ENCODE assay signal across 14 cellular contexts in genomic region chr2:35978218-35978617, GRCh38.
DNase-seq lines count a peak whose midpoint lies in the region; ATAC-seq lines count a peak whose summit lies in the region.
"Had no signal": no experiment of that assay in that cellular context is flagged by ENCODE, and none has a peak within 500 bp of the region (broad histone marks: within the 10 kb centered on the region; RNA-seq: fewer than 3 reads in every experiment).

No MANE protein-coding gene starts in this region.

- peaks cover 3% of the 10 kb centered on the region for H3K4me1 Mint-ChIP-seq in activated naive CD8-positive, alpha-beta T cell treated with anti-CD3 and anti-CD28 coated beads, Interleukin-2, amount 10 ng/mL, durations not matched to agents 7 days and 5 days
- H3K4me1 Mint-ChIP-seq in activated naive CD8-positive, alpha-beta T cell treated with anti-CD3 and anti-CD28 coated beads, Interleukin-2, amount 50 U/mL, for 24 hours = peaks cover 8% of the 10 kb centered on the region
- no peaks in the 10 kb centered on the region for H3K4me1 Mint-ChIP-seq in stimulated activated effector memory CD8-positive, alpha-beta T cell treated with anti-CD3 and anti-CD28 coated beads, Interleukin-12 subunit alpha, Interleukin-12 subunit beta, amount 100 ng/mL, for 72 hours
- H3K4me1 Mint-ChIP-seq: stimulated activated memory B cell treated with anti-CD40 and anti-IgM and Interleukin-4, amounts not matched to agents 10 μg/mL and 1 μg/mL and 100 μg/mL, for 72 hours had no signal

- H3K36me3 Mint-ChIP-seq in activated naive CD8-positive, alpha-beta T cell treated with anti-CD3 and anti-CD28 coated beads, Interleukin-2, amount 10 ng/mL, durations not matched to agents 7 days and 5 days = peaks cover 2% of the 10 kb centered on the region
- no peaks in the 10 kb centered on the region for H3K36me3 Mint-ChIP-seq in activated naive CD8-positive, alpha-beta T cell treated with anti-CD3 and anti-CD28 coated beads, Interleukin-2, amount 50 U/mL, for 24 hours (ENCODE audit: low read depth)
- H3K36me3 Mint-ChIP-seq in stimulated activated effector memory CD8-positive, alpha-beta T cell treated with anti-CD3 and anti-CD28 coated beads, Interleukin-12 subunit alpha, Interleukin-12 subunit beta, amount 100 ng/mL, for 72 hours = no peaks in the 10 kb centered on the region
- H3K36me3 Mint-ChIP-seq: stimulated activated memory B cell treated with anti-CD40 and anti-IgM and Interleukin-4, amounts not matched to agents 10 μg/mL and 1 μg/mL and 100 μg/mL, for 72 hours had no signal

- POLR2A ChIA-PET in activated naive CD8-positive, alpha-beta T cell treated with anti-CD3 and anti-CD28 coated beads, Interleukin-2, amount 10 ng/mL, durations not matched to agents 7 days and 5 days (lab: Charles Lee) = no interaction called here

- no peak for DNase-seq in activated naive CD8-positive, alpha-beta T cell treated with anti-CD3 and anti-CD28 coated beads, Interleukin-2, amount 10 ng/mL, durations not matched to agents 7 days and 5 days
- no peak for DNase-seq in activated naive CD8-positive, alpha-beta T cell treated with anti-CD3 and anti-CD28 coated beads, Interleukin-2, amount 50 U/mL, for 24 hours
- DNase-seq in stimulated activated naive CD4-positive, alpha-beta T cell (lab: John Stamatoyannopoulos, UW) = no peak
- DNase-seq in DMS53 treated with DMSO at 0.1 percent for 48 hours (lab: John Stamatoyannopoulos, UW; ENCODE audit: unreplicated experiment) (no peak), pons (ENCODE audit: low spot score) (no peak)
- DNase-seq in stimulated activated effector memory CD8-positive, alpha-beta T cell treated with anti-CD3 and anti-CD28 coated beads, Interleukin-12 subunit alpha, Interleukin-12 subunit beta, amount 100 ng/mL, for 72 hours (ENCODE audit: low spot score in 2 of 2) = no peak
- DNase-seq: midbrain, NCI-H69 had no signal

- ATAC-seq in activated naive CD8-positive, alpha-beta T cell treated with anti-CD3 and anti-CD28 coated beads, Interleukin-2, amount 10 ng/mL, durations not matched to agents 7 days and 5 days (ENCODE audit: low read depth) = peak; percentile 78
- ATAC-seq in activated naive CD8-positive, alpha-beta T cell treated with anti-CD3 and anti-CD28 coated beads, Interleukin-2, amount 50 U/mL, for 24 hours = no peak
- ATAC-seq in GM21825 (IDR thresholded peaks at IDR 0.05; ENCODE audit: unreplicated experiment) (peak; percentile 98), HG03354 (IDR thresholded peaks at IDR 0.05; ENCODE audit: poor library complexity, severe bottlenecking, unreplicated experiment) (peak; percentile 98)
- ATAC-seq in stimulated activated effector memory CD8-positive, alpha-beta T cell treated with anti-CD3 and anti-CD28 coated beads, Interleukin-12 subunit alpha, Interleukin-12 subunit beta, amount 100 ng/mL, for 72 hours = no peak
- ATAC-seq: gastroesophageal sphincter; K562; stimulated activated memory B cell treated with anti-CD40 and anti-IgM and Interleukin-4, amounts not matched to agents 10 μg/mL and 1 μg/mL and 100 μg/mL, for 72 hours had no signal

- H3K9me3 Mint-ChIP-seq in activated naive CD8-positive, alpha-beta T cell treated with anti-CD3 and anti-CD28 coated beads, Interleukin-2, amount 10 ng/mL, durations not matched to agents 7 days and 5 days = no peaks in the 10 kb centered on the region
- H3K9me3 Mint-ChIP-seq in activated naive CD8-positive, alpha-beta T cell treated with anti-CD3 and anti-CD28 coated beads, Interleukin-2, amount 50 U/mL, for 24 hours = no peaks in the 10 kb centered on the region
- no peaks in the 10 kb centered on the region for H3K9me3 Mint-ChIP-seq in stimulated activated effector memory CD8-positive, alpha-beta T cell treated with anti-CD3 and anti-CD28 coated beads, Interleukin-12 subunit alpha, Interleukin-12 subunit beta, amount 100 ng/mL, for 72 hours
- H3K9me3 Mint-ChIP-seq: stimulated activated memory B cell treated with anti-CD40 and anti-IgM and Interleukin-4, amounts not matched to agents 10 μg/mL and 1 μg/mL and 100 μg/mL, for 72 hours; T-helper 1 cell treated with Interleukin-12 subunit alpha and Interleukin-12 subunit beta and Interleukin-4 antibody, amounts not matched to agents 30 μg/mL and 1 μg/mL, for 36 hours had no signal

- no peak overlapping the region for H3K27ac Mint-ChIP-seq in activated naive CD8-positive, alpha-beta T cell treated with anti-CD3 and anti-CD28 coated beads, Interleukin-2, amount 10 ng/mL, durations not matched to agents 7 days and 5 days
- no peak overlapping the region for H3K27ac Mint-ChIP-seq in activated naive CD8-positive, alpha-beta T cell treated with anti-CD3 and anti-CD28 coated beads, Interleukin-2, amount 50 U/mL, for 24 hours
- no peak overlapping the region for H3K27ac Mint-ChIP-seq in stimulated activated effector memory CD8-positive, alpha-beta T cell treated with anti-CD3 and anti-CD28 coated beads, Interleukin-12 subunit alpha, Interleukin-12 subunit beta, amount 100 ng/mL, for 72 hours
- H3K27ac Mint-ChIP-seq: stimulated activated memory B cell treated with anti-CD40 and anti-IgM and Interleukin-4, amounts not matched to agents 10 μg/mL and 1 μg/mL and 100 μg/mL, for 72 hours; T-helper 1 cell treated with Interleukin-12 subunit alpha and Interleukin-12 subunit beta and Interleukin-4 antibody, amounts not matched to agents 30 μg/mL and 1 μg/mL, for 36 hours had no signal

- peak overlapping the region; percentile 20 for H3K4me3 Mint-ChIP-seq in activated naive CD8-positive, alpha-beta T cell treated with anti-CD3 and anti-CD28 coated beads, Interleukin-2, amount 10 ng/mL, durations not matched to agents 7 days and 5 days
- no peak overlapping the region for H3K4me3 Mint-ChIP-seq in activated naive CD8-positive, alpha-beta T cell treated with anti-CD3 and anti-CD28 coated beads, Interleukin-2, amount 50 U/mL, for 24 hours
- no peak overlapping the region for H3K4me3 Mint-ChIP-seq in stimulated activated effector memory CD8-positive, alpha-beta T cell treated with anti-CD3 and anti-CD28 coated beads, Interleukin-12 subunit alpha, Interleukin-12 subunit beta, amount 100 ng/mL, for 72 hours
- H3K4me3 Mint-ChIP-seq: stimulated activated memory B cell treated with anti-CD40 and anti-IgM and Interleukin-4, amounts not matched to agents 10 μg/mL and 1 μg/mL and 100 μg/mL, for 72 hours; T-helper 1 cell treated with Interleukin-12 subunit alpha and Interleukin-12 subunit beta and Interleukin-4 antibody, amounts not matched to agents 30 μg/mL and 1 μg/mL, for 36 hours had no signal

- peaks cover 4% of the 10 kb centered on the region for H3K27me3 Mint-ChIP-seq in activated naive CD8-positive, alpha-beta T cell treated with anti-CD3 and anti-CD28 coated beads, Interleukin-2, amount 10 ng/mL, durations not matched to agents 7 days and 5 days
- no peaks in the 10 kb centered on the region for H3K27me3 Mint-ChIP-seq in activated naive CD8-positive, alpha-beta T cell treated with anti-CD3 and anti-CD28 coated beads, Interleukin-2, amount 50 U/mL, for 24 hours
- H3K27me3 Mint-ChIP-seq: stimulated activated memory B cell treated with anti-CD40 and anti-IgM and Interleukin-4, amounts not matched to agents 10 μg/mL and 1 μg/mL and 100 μg/mL, for 72 hours had no signal

Comparison
In these comparisons a context has a peak if more than half of its experiments do, and no peak if none do; other contexts are left out.
1. ATAC-seq: peak in activated naive CD8-positive, alpha-beta T cell treated with anti-CD3 and anti-CD28 coated beads, Interleukin-2, amount 10 ng/mL, durations not matched to agents 7 days and 5 days (single experiment), GM21825 (single experiment) and HG03354 (single experiment); none in activated naive CD8-positive, alpha-beta T cell treated with anti-CD3 and anti-CD28 coated beads, Interleukin-2, amount 50 U/mL, for 24 hours (single experiment) and stimulated activated effector memory CD8-positive, alpha-beta T cell treated with anti-CD3 and anti-CD28 coated beads, Interleukin-12 subunit alpha, Interleukin-12 subunit beta, amount 100 ng/mL, for 72 hours (single experiment).